Comparison of ENCODE assay signal across 17 cellular contexts in genomic region chr6:18219611-18220010, GRCh38. TPM values are rescaled to one million over a fixed set of nuclear protein-coding genes. Genes with fewer than 3 reads are reported as not detected.
DNase-seq lines count a peak whose midpoint lies in the region; ATAC-seq, FAIRE-seq and TF ChIP-seq lines count a peak whose summit lies in the region.
"Had no signal": no experiment of that assay in that cellular context is flagged by ENCODE, and none has a peak within 500 bp of the region (broad histone marks: within the 10 kb centered on the region; RNA-seq: fewer than 3 reads in every experiment).

No MANE protein-coding gene starts in this region.

- POLR2A ChIA-PET in activated CD8-positive, alpha-beta T cell treated with anti-CD3 and anti-CD28 coated beads for 36 hours (lab: Charles Lee) = no interaction called here

- H3K27me3 Mint-ChIP-seq in activated CD8-positive, alpha-beta T cell treated with anti-CD3 and anti-CD28 coated beads for 36 hours = no peaks in the 10 kb centered on the region

- intact Hi-C loops in Right ventricle myocardium superior (cut with DNase I) (no loop called here), left ventricle myocardium superior (cut with micrococcal nuclease) (no loop called here)
- intact Hi-C loops in activated CD8-positive, alpha-beta T cell treated with anti-CD3 and anti-CD28 coated beads for 36 hours (cut with micrococcal nuclease) = no loop called here

- no peak for TF ChIP-seq CTCF in right atrium auricular region (IDR thresholded peaks at IDR 0.05)
- no peak for TF ChIP-seq CTCF in activated CD8-positive, alpha-beta T cell treated with anti-CD3 and anti-CD28 coated beads for 36 hours (IDR thresholded peaks at IDR 0.05)

- no peak for TF ChIP-seq POLR2A in H54 (IDR thresholded peaks at IDR 0.05; ENCODE audit: low read depth, low read length)

- H3K9me3 Mint-ChIP-seq in activated CD8-positive, alpha-beta T cell treated with anti-CD3 and anti-CD28 coated beads for 36 hours = no peaks in the 10 kb centered on the region

- peaks cover 0 to 14% of the 10 kb centered on the region in 2 donors for H3K4me1 ChIP-seq in right atrium auricular region
- H3K4me1 ChIP-seq: prostate gland, vagina had no signal

- no peak overlapping the region for H3K4me3 ChIP-seq in right atrium auricular region
- H3K4me3 ChIP-seq: left lung, prostate gland, vagina had no signal

- H3K36me3 Mint-ChIP-seq in activated CD8-positive, alpha-beta T cell treated with anti-CD3 and anti-CD28 coated beads for 36 hours (ENCODE audit: low read depth) = peaks cover 37% of the 10 kb centered on the region

- CTCF ChIA-PET in activated CD8-positive, alpha-beta T cell treated with anti-CD3 and anti-CD28 coated beads for 36 hours (lab: Charles Lee) = no interaction called here

- H3K4me3 Mint-ChIP-seq in activated CD8-positive, alpha-beta T cell treated with anti-CD3 and anti-CD28 coated beads for 36 hours = no peak overlapping the region

- no peaks in the 10 kb centered on the region for H3K27me3 ChIP-seq in right atrium auricular region
- H3K27me3 ChIP-seq: left lung, vagina had no signal

- FAIRE-seq in H54 (lab: Jason Lieb, UNC) = no peak
- FAIRE-seq: frontal cortex had no signal

- H3K27ac Mint-ChIP-seq in activated CD8-positive, alpha-beta T cell treated with anti-CD3 and anti-CD28 coated beads for 36 hours = peak overlapping the region; percentile 21

- H3K27ac ChIP-seq in right atrium auricular region (no peak overlapping the region), temporal lobe (ENCODE audit: low read depth, low read length) (peak overlapping the region; percentile 58)
- H3K27ac ChIP-seq: left lung, prostate gland, vagina had no signal

- DNase-seq in Right ventricle myocardium superior (no peak), right atrium auricular region (ENCODE audit: low spot score) (no peak), left ventricle myocardium superior (no peak), H54 (ENCODE audit: insufficient read length, low spot score) (no peak)
- no peak for DNase-seq in activated CD8-positive, alpha-beta T cell treated with anti-CD3 and anti-CD28 coated beads for 36 hours
- no peak for DNase-seq in stimulated activated CD4-positive, alpha-beta T cell treated with anti-CD3 and anti-CD28 coated beads, Interleukin-4, amount 100 ng/mL, for 24 hours
- DNase-seq: activated CD4-positive, alpha-beta T cell treated with anti-CD3 and anti-CD28 coated beads for 1 hour; KBM-7; left lung; NCI-H2081 treated with DMSO at 0.1 percent for 48 hours; NCI-H524; stimulated activated CD8-positive, alpha-beta memory T cell treated with anti-CD3 and anti-CD28 coated beads, Interleukin-4, amount 100 ng/mL, for 48 hours had no signal

- no peaks in the 10 kb centered on the region for H3K9me3 ChIP-seq in right atrium auricular region
- H3K9me3 ChIP-seq: left lung, prostate gland, vagina had no signal

- H3K4me1 Mint-ChIP-seq in activated CD8-positive, alpha-beta T cell treated with anti-CD3 and anti-CD28 coated beads for 36 hours (ENCODE audit: low read depth) = peaks cover 2% of the 10 kb centered on the region

- H3K36me3 ChIP-seq in right atrium auricular region = peaks cover 32% of the 10 kb centered on the region
- H3K36me3 ChIP-seq: prostate gland had no signal

- peak; percentile 65 for ATAC-seq in Right ventricle myocardium superior (ENCODE audit: poor library complexity)
- ATAC-seq in activated CD8-positive, alpha-beta T cell treated with anti-CD3 and anti-CD28 coated beads for 36 hours = no peak
- peak; percentile 71 for ATAC-seq in left ventricle myocardium superior
- no peak for ATAC-seq in HG02970 (IDR thresholded peaks at IDR 0.05; ENCODE audit: low FRiP score, unreplicated experiment)
- ATAC-seq: left lung had no signal

RNA-seq across cellular contexts. Expression of gene DEK, which starts 44.7 kb away (rescaled TPM):
- total RNA-seq in Right ventricle myocardium superior (63.0 TPM), right atrium auricular region (100 to 1,000 TPM in 1 of 2 donors, 10 to 100 TPM in 1; 94.7 to 109 TPM), left ventricle myocardium superior (69.1 TPM), temporal lobe (97.9 TPM)
- total RNA-seq in activated CD8-positive, alpha-beta T cell treated with anti-CD3 and anti-CD28 coated beads for 36 hours = 100 to 1,000 TPM; 185 to 191 TPM

Comparison
In these comparisons a context has a peak if more than half of its experiments do, and no peak if none do; other contexts are left out.
1. ATAC-seq: peak in Right ventricle myocardium superior (single experiment) and left ventricle myocardium superior (single experiment); none in activated CD8-positive, alpha-beta T cell treated with anti-CD3 and anti-CD28 coated beads for 36 hours (single experiment) and HG02970 (single experiment).